Comparison of ENCODE assay signal across 21 cellular contexts in genomic region chr12:65643171-65643570, GRCh38.
DNase-seq lines count a peak whose midpoint lies in the region; ATAC-seq, FAIRE-seq and TF ChIP-seq lines count a peak whose summit lies in the region.
"Had no signal": no experiment of that assay in that cellular context is flagged by ENCODE, and none has a peak within 500 bp of the region (broad histone marks: within the 10 kb centered on the region; RNA-seq: fewer than 3 reads in every experiment).

No MANE protein-coding gene starts in this region.

- H3K27me3 ChIP-seq in astrocyte (ENCODE audit: insufficient read depth, low read length) (no peaks in the 10 kb centered on the region), skeletal muscle satellite cell (ENCODE audit: control insufficient read depth, insufficient read depth, low read length) (no peaks in the 10 kb centered on the region)
- H3K27me3 ChIP-seq: BLaER1 had no signal

- H2AFZ ChIP-seq in astrocyte (ENCODE audit: low read depth, low read length), result no peak overlapping the region
- H2AFZ ChIP-seq: GM23248 had no signal

- no peaks in the 10 kb centered on the region for H3K79me2 ChIP-seq in astrocyte (ENCODE audit: insufficient read depth, low read length)

- H3K4me3 ChIP-seq in astrocyte (ENCODE audit: insufficient read depth, low read depth, low read length) (no peak overlapping the region), fibroblast of mammary gland (ENCODE audit: control insufficient read depth, low read depth, low read length) (no peak overlapping the region), skeletal muscle satellite cell (ENCODE audit: low read length) (no peak overlapping the region)
- H3K4me3 ChIP-seq: BLaER1, GM23248 had no signal

- FAIRE-seq in astrocyte (lab: Jason Lieb, UNC), result no peak
- FAIRE-seq: GM12891 had no signal

- H3K36me3 ChIP-seq in astrocyte (ENCODE audit: insufficient read depth, low read length) (no peaks in the 10 kb centered on the region), skeletal muscle satellite cell (ENCODE audit: insufficient read depth, low read length) (no peaks in the 10 kb centered on the region)
- H3K36me3 ChIP-seq: BLaER1 had no signal

- H3K9ac ChIP-seq in astrocyte (ENCODE audit: low read length) (no peak overlapping the region), skeletal muscle satellite cell (ENCODE audit: low read depth, low read length) (peak overlapping the region; percentile 58)
- H3K9ac ChIP-seq: BLaER1, GM23248 had no signal

- H3K4me3 Mint-ChIP-seq in HFFc6, result no peak overlapping the region
- H3K4me3 Mint-ChIP-seq in astrocyte (ENCODE audit: unreplicated experiment), result no peak overlapping the region
- H3K4me3 Mint-ChIP-seq: CD4-positive, alpha-beta memory T cell; H9 had no signal

- H3K4me2 ChIP-seq in astrocyte (ENCODE audit: low read length) (no peak overlapping the region), skeletal muscle satellite cell (ENCODE audit: low read length) (no peak overlapping the region)
- H3K4me2 ChIP-seq: BLaER1 had no signal

- H3K36me3 Mint-ChIP-seq in HFFc6 (ENCODE audit: low read depth) (peaks cover 43% of the 10 kb centered on the region), astrocyte (ENCODE audit: low read depth, unreplicated experiment) (no peaks in the 10 kb centered on the region)
- H3K36me3 Mint-ChIP-seq: CD4-positive, alpha-beta memory T cell had no signal

- H3K4me1 Mint-ChIP-seq in HFFc6 (ENCODE audit: low read depth) (peaks cover 78% of the 10 kb centered on the region), astrocyte (ENCODE audit: low read depth, unreplicated experiment) (peaks cover 10% of the 10 kb centered on the region)
- H3K4me1 Mint-ChIP-seq: CD4-positive, alpha-beta memory T cell; H9 had no signal

- no peak overlapping the region for H3K27ac ChIP-seq in astrocyte (ENCODE audit: low read depth, low read length)
- H3K27ac ChIP-seq: BLaER1, GM23248 had no signal

- TF ChIP-seq CTCF in HFFc6 (IDR thresholded peaks at IDR 0.05) (peak; percentile 13; the same call in 1 of the 2 replicates), astrocyte (IDR thresholded peaks at IDR 0.05; ENCODE audit: insufficient read depth, low read depth, low read length) (no peak), fibroblast of mammary gland (conservative IDR thresholded peaks at IDR 0.05; ENCODE audit: control insufficient read depth, insufficient read depth, low read depth, low read length) (no peak)

- H3K27ac Mint-ChIP-seq in HFFc6 (peak overlapping the region; percentile 85), astrocyte (ENCODE audit: unreplicated experiment) (peak overlapping the region; percentile 6)
- H3K27ac Mint-ChIP-seq: CD4-positive, alpha-beta memory T cell; H9 had no signal

- H3K4me1 ChIP-seq in astrocyte (ENCODE audit: insufficient read depth, low read length) (peaks cover 20% of the 10 kb centered on the region), skeletal muscle satellite cell (ENCODE audit: control insufficient read depth, insufficient read depth, low read length) (peaks cover 59% of the 10 kb centered on the region)
- H3K4me1 ChIP-seq: BLaER1, Caco-2 had no signal

- no peaks in the 10 kb centered on the region for H3K9me3 Mint-ChIP-seq in HFFc6
- H3K9me3 Mint-ChIP-seq in astrocyte (ENCODE audit: unreplicated experiment), result no peaks in the 10 kb centered on the region
- H3K9me3 Mint-ChIP-seq: H9 had no signal

- ATAC-seq in HG02678 (IDR thresholded peaks at IDR 0.05; ENCODE audit: unreplicated experiment), result no peak

- H3K27me3 Mint-ChIP-seq in HFFc6 (ENCODE audit: insufficient read depth), result no peaks in the 10 kb centered on the region; the same call in 1 of the 2 replicates
- no peaks in the 10 kb centered on the region for H3K27me3 Mint-ChIP-seq in astrocyte (ENCODE audit: low read depth, unreplicated experiment)

- H3K9me3 ChIP-seq in astrocyte (ENCODE audit: insufficient read depth, low read depth, low read length), result no peaks in the 10 kb centered on the region
- no peaks in the 10 kb centered on the region for H3K9me3 ChIP-seq in skeletal muscle satellite cell (replicated peaks; ENCODE audit: low read length)
- H3K9me3 ChIP-seq: BLaER1, Caco-2 had no signal

- DNase-seq in HFFc6 (no peak), astrocyte (ENCODE audit: low read depth) (no peak), fibroblast of mammary gland (ENCODE audit: low read depth) (peak; percentile 76), HEK293T (ENCODE audit: extremely low spot score) (no peak)
- DNase-seq in activated CD4-positive, CD25-positive, alpha-beta regulatory T cell treated with anti-CD3 and anti-CD28 coated beads, Interleukin-2, amount 50 U/mL, for 72 hours, result no peak
- DNase-seq: ACHN; Caco-2; CD4-positive, alpha-beta memory T cell; DMS 273 treated with DMSO at 0.1 percent for 48 hours; GM23248; H9; Kasumi-1; NCI-H1417; NCI-H187; NCI-H446; NCI-H526; SHP77 had no signal

- CTCF ChIA-PET in HEK293T (lab: Yijun Ruan, JAX), result no interaction called here

- POLR2A ChIA-PET in HEK293T (lab: Yijun Ruan, JAX), result no interaction called here

- H4K20me1 ChIP-seq in astrocyte (ENCODE audit: insufficient read depth, low read length), result no peaks in the 10 kb centered on the region
- H4K20me1 ChIP-seq: BLaER1 had no signal

TF ChIP-seq in HEK293T, 16 proteins besides CTCF, POLR2A, EP300 and RAD21:
- no peak for TF ChIP-seq ZNF384 (IDR thresholded peaks at IDR 0.05)
- no peak for TF ChIP-seq LEF1 (IDR thresholded peaks at IDR 0.05; ENCODE audit: borderline replicate concordance)
- no peak for TF ChIP-seq PKNOX1 (IDR thresholded peaks at IDR 0.05)
- no peak for TF ChIP-seq TARDBP (IDR thresholded peaks at IDR 0.05)
- TF ChIP-seq SUZ12 (IDR thresholded peaks at IDR 0.05), result no peak
- no peak for TF ChIP-seq FOXA1 (IDR thresholded peaks at IDR 0.05)
- no peak for TF ChIP-seq ARNT (IDR thresholded peaks at IDR 0.05)
- TF ChIP-seq HDGF (IDR thresholded peaks at IDR 0.05; ENCODE audit: borderline replicate concordance), result no peak
- no peak for TF ChIP-seq CTBP1 (IDR thresholded peaks at IDR 0.05; ENCODE audit: borderline replicate concordance)
- no peak for TF ChIP-seq SP1 (IDR thresholded peaks at IDR 0.05)
